1 cellular context compared by ENCODE assay signal in the genomic region with DNA sequence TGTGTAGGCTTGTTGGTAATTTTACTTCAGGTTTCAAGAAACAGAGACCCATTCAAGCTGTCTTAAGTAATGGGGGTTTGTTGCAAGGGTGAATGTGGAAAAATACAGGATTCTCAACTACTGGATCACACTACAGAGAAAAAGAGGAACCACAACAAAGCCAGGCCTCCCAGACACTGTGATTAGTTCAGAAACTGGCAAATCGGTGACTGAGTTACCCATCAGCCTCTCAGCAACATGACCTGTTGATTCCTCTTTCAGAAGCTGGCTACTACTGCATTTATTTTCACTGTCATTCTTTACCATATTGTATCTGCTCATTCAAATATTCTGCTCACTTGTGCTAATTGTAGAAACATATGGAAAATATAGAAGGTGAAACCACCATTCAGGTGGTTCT.
TF ChIP-seq lines count a peak whose summit lies in the region.

No MANE protein-coding gene starts in this region.

TF ChIP-seq in HEK293T, 16 proteins besides CTCF, POLR2A, EP300 and RAD21 (continued from another document):
- TF ChIP-seq CTBP1 (IDR thresholded peaks at IDR 0.05; ENCODE audit: borderline replicate concordance) = no peak
- TF ChIP-seq TARDBP (IDR thresholded peaks at IDR 0.05) = no peak
- TF ChIP-seq L3MBTL2 (conservative IDR thresholded peaks at IDR 0.05) = no peak
- TF ChIP-seq LEF1 (IDR thresholded peaks at IDR 0.05; ENCODE audit: borderline replicate concordance) = no peak
- no peak for TF ChIP-seq HDGF (IDR thresholded peaks at IDR 0.05; ENCODE audit: borderline replicate concordance)
